9 cellular contexts compared by ENCODE assay signal in the genomic region with DNA sequence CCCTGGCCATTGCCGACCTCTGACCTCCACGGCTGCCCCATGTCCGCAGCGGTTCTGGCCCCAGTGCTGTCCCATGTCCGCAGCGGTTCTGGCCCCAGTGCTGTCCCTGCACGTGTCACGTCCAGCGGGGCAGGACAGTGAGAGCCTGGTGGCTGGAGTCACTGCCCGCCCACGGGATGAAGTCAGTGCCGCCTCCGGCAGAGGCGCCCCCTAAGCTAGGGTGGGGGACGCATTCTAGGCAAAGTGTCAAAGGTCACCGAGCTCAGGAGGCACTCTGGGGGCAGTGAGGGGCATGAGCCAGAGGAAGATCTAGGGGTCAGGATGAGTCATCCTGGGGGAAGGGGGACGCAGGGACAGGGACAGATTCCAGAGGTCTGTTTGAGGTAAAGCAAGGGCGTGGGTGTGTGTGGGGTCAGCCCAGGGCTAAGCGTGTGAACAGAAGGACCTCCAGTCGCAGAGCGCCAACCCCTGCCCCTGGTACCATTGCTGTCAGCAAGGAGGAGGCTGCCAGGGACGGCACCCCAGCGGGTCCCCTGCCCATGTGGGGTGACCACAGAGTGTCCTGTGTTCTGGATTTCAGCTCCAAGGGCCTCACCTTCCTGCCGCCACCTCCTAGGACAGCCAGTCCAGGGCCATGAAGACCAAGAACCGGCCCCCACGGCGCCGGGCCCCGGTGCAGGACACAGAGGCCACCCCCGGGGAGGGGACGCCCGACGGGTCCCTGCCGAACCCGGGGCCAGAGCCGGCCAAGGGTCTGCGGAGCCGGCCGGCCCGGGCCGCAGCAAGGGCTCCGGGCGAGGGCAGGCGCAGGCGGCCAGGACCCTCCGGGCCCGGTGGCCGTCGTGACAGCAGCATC. TPM values are rescaled to one million over a fixed set of nuclear protein-coding genes. Genes with fewer than 3 reads are reported as not detected.
A peak's percentile ranks its signal among the peaks of the same experiment; 100 is the strongest.
DNase-seq lines count a peak whose midpoint lies in the region; ATAC-seq, FAIRE-seq and TF ChIP-seq lines count a peak whose summit lies in the region.
"Had no signal": no experiment of that assay in that cellular context is flagged by ENCODE, and none has a peak within 500 bp of the region (broad histone marks: within the 10 kb centered on the region; RNA-seq: fewer than 3 reads in every experiment).

No MANE protein-coding gene starts in this region.

- no peaks in the 10 kb centered on the region for H3K27me3 Mint-ChIP-seq in activated CD4-positive, alpha-beta T cell treated with anti-CD3 and anti-CD28 coated beads for 36 hours
- no peaks in the 10 kb centered on the region for H3K27me3 Mint-ChIP-seq in activated CD8-positive, alpha-beta T cell treated with anti-CD3 and anti-CD28 coated beads for 36 hours

- H3K4me3 ChIP-seq in iPS DF 6.9 (ENCODE audit: low read length) (peak overlapping the region; percentile 43; the same call in 1 of the 2 replicates), suprapubic skin (peak overlapping the region; percentile 41), testis (peak overlapping the region in 1 of 2 donors; percentile 31)

- no peak for TF ChIP-seq CTCF in activated CD8-positive, alpha-beta T cell treated with anti-CD3 and anti-CD28 coated beads for 36 hours (IDR thresholded peaks at IDR 0.05)
- TF ChIP-seq CTCF in suprapubic skin (IDR thresholded peaks at IDR 0.05): no peak
- no peak for TF ChIP-seq CTCF in testis (IDR thresholded peaks at IDR 0.05)

- H3K9me3 ChIP-seq in iPS DF 6.9 (ENCODE audit: control insufficient read depth, insufficient read depth, low read length) (no peaks in the 10 kb centered on the region), suprapubic skin (no peaks in the 10 kb centered on the region), testis (no peaks in the 10 kb centered on the region)

- peaks cover 3% of the 10 kb centered on the region for H3K4me1 Mint-ChIP-seq in activated CD4-positive, alpha-beta T cell treated with anti-CD3 and anti-CD28 coated beads for 36 hours
- H3K4me1 Mint-ChIP-seq in activated CD8-positive, alpha-beta T cell treated with anti-CD3 and anti-CD28 coated beads for 36 hours (ENCODE audit: low read depth): peaks cover 2% of the 10 kb centered on the region

- ATAC-seq in activated CD4-positive, alpha-beta T cell treated with anti-CD3 and anti-CD28 coated beads for 36 hours: no peak
- ATAC-seq in activated CD8-positive, alpha-beta T cell treated with anti-CD3 and anti-CD28 coated beads for 36 hours: no peak

- H3K27me3 ChIP-seq in iPS DF 6.9 (ENCODE audit: control insufficient read depth, insufficient read depth, low read length): no peaks in the 10 kb centered on the region
- peaks cover 7% of the 10 kb centered on the region for H3K27me3 ChIP-seq in suprapubic skin
- H3K27me3 ChIP-seq in testis: no peaks in the 10 kb centered on the region

- POLR2A ChIA-PET in activated CD4-positive, alpha-beta T cell treated with anti-CD3 and anti-CD28 coated beads for 36 hours (lab: Charles Lee): no interaction called here
- POLR2A ChIA-PET in activated CD8-positive, alpha-beta T cell treated with anti-CD3 and anti-CD28 coated beads for 36 hours (lab: Charles Lee): interaction anchor here (1.0 to 1.4 kb wide), 2 partner anchors 9 to 13 kb away, joined by 3 to 4 read pairs; no protein-coding TSS in a partner anchor

- TF ChIP-seq EP300 in suprapubic skin (IDR thresholded peaks at IDR 0.05): no peak

- no peak for DNase-seq in activated CD4-positive, alpha-beta T cell treated with anti-CD3 and anti-CD28 coated beads for 36 hours
- DNase-seq in activated CD4-positive, alpha-beta T cell treated with anti-CD3 and anti-CD28 coated beads, Interleukin-2, amount 50 U/mL, for 48 hours: no peak
- DNase-seq in activated CD8-positive, alpha-beta T cell treated with anti-CD3 and anti-CD28 coated beads for 36 hours: no peak
- DNase-seq in iPS DF 6.9 (ENCODE audit: low read depth, low spot score): no peak
- DNase-seq in suprapubic skin (ENCODE audit: low spot score in 2 of 2): peak; percentile 60 to 78
- DNase-seq in urothelium cell line (ENCODE audit: low spot score): no peak
- no peak for DNase-seq in NCI-H748 (lab: John Stamatoyannopoulos, UW; ENCODE audit: unreplicated experiment)
- no peak for DNase-seq in testis

- no CpG with 5 or more reads among the region's 49 CpGs for WGBS in iPS DF 6.9 (ENCODE audit: insufficient coverage, insufficient read length)
- WGBS in suprapubic skin: 89% methylated on average over 18 of the region's 49 CpGs
- WGBS in testis, 2 donors: 67 to 79% methylated on average over 16 to 49 of the region's 49 CpGs

- intact Hi-C loops in activated CD4-positive, alpha-beta T cell treated with anti-CD3 and anti-CD28 coated beads for 36 hours (cut with DNase I, micrococcal nuclease): loop anchor here in 1 of 2 experiments (2.0 kb wide), 1 partner anchor 189 kb away; the partner anchor contains the start of gene BAIAP2L1
- intact Hi-C loops in activated CD8-positive, alpha-beta T cell treated with anti-CD3 and anti-CD28 coated beads for 36 hours (cut with micrococcal nuclease): no loop called here
- intact Hi-C loops in testis (cut with DNase I; ENCODE audit: low total_unique reads): no loop called here

- CTCF ChIA-PET in activated CD4-positive, alpha-beta T cell treated with anti-CD3 and anti-CD28 coated beads for 36 hours (lab: Charles Lee): no interaction called here
- CTCF ChIA-PET in activated CD8-positive, alpha-beta T cell treated with anti-CD3 and anti-CD28 coated beads for 36 hours (lab: Charles Lee): interaction anchor here (1.2 kb wide), 1 partner anchor 9 kb away, joined by 4 read pairs; no protein-coding TSS in a partner anchor

- no peak overlapping the region for H3K27ac Mint-ChIP-seq in activated CD4-positive, alpha-beta T cell treated with anti-CD3 and anti-CD28 coated beads for 36 hours
- H3K27ac Mint-ChIP-seq in activated CD8-positive, alpha-beta T cell treated with anti-CD3 and anti-CD28 coated beads for 36 hours: peak overlapping the region; percentile 49

- H3K4me1 ChIP-seq in iPS DF 6.9 (ENCODE audit: control insufficient read depth, insufficient read depth, low read length): 0 out of 2 replicates have a peak, but pooled peaks cover 2% of the 10 kb centered on the region
- H3K4me1 ChIP-seq in suprapubic skin: peaks cover 15% of the 10 kb centered on the region
- no peaks in the 10 kb centered on the region for H3K4me1 ChIP-seq in testis

- H3K27ac ChIP-seq in iPS DF 6.9 (ENCODE audit: low read length) (no peak overlapping the region), suprapubic skin (no peak overlapping the region), testis (no peak overlapping the region)

- FAIRE-seq in urothelium cell line (lab: Jason Lieb, UNC): no peak

- H3K4me3 Mint-ChIP-seq in activated CD4-positive, alpha-beta T cell treated with anti-CD3 and anti-CD28 coated beads for 36 hours: peak overlapping the region; percentile 51
- peak overlapping the region; percentile 54 for H3K4me3 Mint-ChIP-seq in activated CD8-positive, alpha-beta T cell treated with anti-CD3 and anti-CD28 coated beads for 36 hours

- no peaks in the 10 kb centered on the region for H3K9me3 Mint-ChIP-seq in activated CD4-positive, alpha-beta T cell treated with anti-CD3 and anti-CD28 coated beads for 36 hours (ENCODE audit: low read depth)
- no peaks in the 10 kb centered on the region for H3K9me3 Mint-ChIP-seq in activated CD8-positive, alpha-beta T cell treated with anti-CD3 and anti-CD28 coated beads for 36 hours

- H3K36me3 ChIP-seq in iPS DF 6.9 (ENCODE audit: control insufficient read depth, insufficient read depth, low read length) (peaks cover 2% of the 10 kb centered on the region), suprapubic skin (peaks cover 15% of the 10 kb centered on the region), testis (ENCODE audit: low read depth, missing control alignments) (no peaks in the 10 kb centered on the region)

- TF ChIP-seq POLR2A in suprapubic skin (IDR thresholded peaks at IDR 0.05): no peak
- TF ChIP-seq POLR2A in testis (IDR thresholded peaks at IDR 0.05): no peak

- H3K36me3 Mint-ChIP-seq in activated CD4-positive, alpha-beta T cell treated with anti-CD3 and anti-CD28 coated beads for 36 hours (ENCODE audit: low read depth): peaks cover 5% of the 10 kb centered on the region
- H3K36me3 Mint-ChIP-seq in activated CD8-positive, alpha-beta T cell treated with anti-CD3 and anti-CD28 coated beads for 36 hours (ENCODE audit: low read depth): peaks cover 6% of the 10 kb centered on the region

RNA-seq across cellular contexts. Expression of gene BHLHA15, which starts 0.7 kb away (rescaled TPM):
- under 1 TPM; 0.23 to 0.47 TPM for total RNA-seq in activated CD4-positive, alpha-beta T cell treated with anti-CD3 and anti-CD28 coated beads for 36 hours
- total RNA-seq in activated CD8-positive, alpha-beta T cell treated with anti-CD3 and anti-CD28 coated beads for 36 hours: under 1 TPM in 1 of 2 experiments, not detected in 1; 0.94 TPM
- total RNA-seq in suprapubic skin (1 to 10 TPM; 1.2 to 7.8 (median 4.4) TPM), testis (1 to 10 TPM in 1 of 2 donors, under 1 TPM in 1; 0.50 to 2.4 TPM)
- not detected for polyA plus RNA-seq in testis (ENCODE audit: insufficient read depth, low read depth, low replicate concordance)
- polyA plus RNA-seq: BJ had no signal

RNA-seq across cellular contexts. Expression of gene TECPR1, which starts 40.1 kb away (rescaled TPM):
- total RNA-seq in activated CD4-positive, alpha-beta T cell treated with anti-CD3 and anti-CD28 coated beads for 36 hours: 10 to 100 TPM; 21.8 to 26.5 TPM
- total RNA-seq in activated CD8-positive, alpha-beta T cell treated with anti-CD3 and anti-CD28 coated beads for 36 hours: 10 to 100 TPM; 25.6 to 25.7 TPM
- total RNA-seq in suprapubic skin (10 to 100 TPM; 15.3 to 20.9 (median 16.5) TPM), testis (10 to 100 TPM; 18.5 to 24.6 TPM)
- 13.5 TPM for polyA plus RNA-seq in testis (ENCODE audit: insufficient read depth, low read depth, low replicate concordance)

Comparison
In these comparisons a context has a peak if more than half of its experiments do, and no peak if none do; other contexts are left out.
1. DNase-seq: peak in suprapubic skin (2 of 2); none in activated CD4-positive, alpha-beta T cell treated with anti-CD3 and anti-CD28 coated beads for 36 hours (single experiment), activated CD4-positive, alpha-beta T cell treated with anti-CD3 and anti-CD28 coated beads, Interleukin-2, amount 50 U/mL, for 48 hours (0 of 2), activated CD8-positive, alpha-beta T cell treated with anti-CD3 and anti-CD28 coated beads for 36 hours (single experiment), iPS DF 6.9 (single experiment), urothelium cell line (single experiment), NCI-H748 (single experiment) and testis (single experiment).